11 cellular contexts compared by ENCODE assay signal in genomic region chr2:202039278-202040100, GRCh38. TPM values are rescaled to one million over a fixed set of nuclear protein-coding genes. Genes with fewer than 3 reads are reported as not detected.
DNase-seq lines count a peak whose midpoint lies in the region; ATAC-seq, FAIRE-seq and TF ChIP-seq lines count a peak whose summit lies in the region.
"Had no signal": no experiment of that assay in that cellular context is flagged by ENCODE, and none has a peak within 500 bp of the region (broad histone marks: within the 10 kb centered on the region; RNA-seq: fewer than 3 reads in every experiment).

No MANE protein-coding gene starts in this region.

- intact Hi-C loops in body of pancreas (cut with DNase I): no loop called here

- H3K27ac Mint-ChIP-seq in T-helper 17 cell: no peak overlapping the region
- H3K27ac Mint-ChIP-seq: dendritic cell treated with granulocyte-macrophage colony-stimulating factor and Interleukin-4, amounts not matched to agents 40 ng/mL and 50 ng/mL, for 4 days had no signal

- WGBS in gastroesophageal sphincter (ENCODE audit: low coverage in 1 of 2), 2 donors: 23 to 25% methylated on average over 13 of the region's 13 CpGs
- 11 to 30% (median 28%) methylated on average over 13 of the region's 13 CpGs for WGBS in small intestine, 3 donors
- WGBS in body of pancreas, 2 donors: 63 to 68% methylated on average over 13 of the region's 13 CpGs

- H3K4me1 ChIP-seq in gastroesophageal sphincter (peaks cover 3 to 60% (median 4%) of the 10 kb centered on the region in 3 donors), small intestine (ENCODE audit: control insufficient read depth in 2 of 2, insufficient read depth in 1 of 2, low read depth in 1 of 2, low read length in 1 of 2) (peaks cover 0 to 11% of the 10 kb centered on the region in 2 donors), body of pancreas (peaks cover 12% of the 10 kb centered on the region)

- H3K4me3 ChIP-seq in H7 (ENCODE audit: insufficient read depth, low read depth, low read length) (peak overlapping the region; percentile 16; the same call in 1 of the 2 replicates), gastroesophageal sphincter (peak overlapping the region; percentile 14 to 74), small intestine (ENCODE audit: low read depth in 1 of 2, low read length in 2 of 2) (no peak overlapping the region), body of pancreas (no peak overlapping the region)

- no peak for ATAC-seq in gastroesophageal sphincter
- no peak for ATAC-seq in T-helper 17 cell
- no peak for ATAC-seq in body of pancreas

- TF ChIP-seq CTCF in gastroesophageal sphincter (IDR thresholded peaks at IDR 0.05): no peak
- TF ChIP-seq CTCF in body of pancreas (IDR thresholded peaks at IDR 0.05): no peak

- no peak overlapping the region for H3K4me3 Mint-ChIP-seq in T-helper 17 cell
- H3K4me3 Mint-ChIP-seq: dendritic cell treated with granulocyte-macrophage colony-stimulating factor and Interleukin-4, amounts not matched to agents 40 ng/mL and 50 ng/mL, for 4 days had no signal

- no peak for TF ChIP-seq POLR2A in gastroesophageal sphincter (IDR thresholded peaks at IDR 0.05)
- TF ChIP-seq POLR2A in body of pancreas (IDR thresholded peaks at IDR 0.05): no peak

- FAIRE-seq in small intestine (lab: Jason Lieb, UNC): no peak

- H3K36me3 ChIP-seq in H7 (replicated peaks; ENCODE audit: control insufficient read depth, insufficient read depth, low read length): peaks cover 6% of the 10 kb centered on the region
- no peaks in the 10 kb centered on the region for H3K36me3 ChIP-seq in gastroesophageal sphincter
- H3K36me3 ChIP-seq in small intestine (ENCODE audit: control insufficient read depth in 2 of 2, insufficient read depth in 2 of 2, low read length in 2 of 2): no peaks in the 10 kb centered on the region
- no peaks in the 10 kb centered on the region for H3K36me3 ChIP-seq in body of pancreas (replicated peaks in 1 of 2; ENCODE audit: insufficient read depth in 1 of 2, low read depth in 2 of 2)

- peaks cover 3% of the 10 kb centered on the region for H3K36me3 Mint-ChIP-seq in T-helper 17 cell (ENCODE audit: low read depth)

- DNase-seq in H7 (no peak), NCI-H524 treated with DMSO at 0.1 percent for 48 hours (lab: John Stamatoyannopoulos, UW) (peak; percentile 65), small intestine (peak; percentile 44), T-helper 17 cell (no peak), NCI-H446 treated with DMSO at 0.1 percent for 48 hours (lab: John Stamatoyannopoulos, UW) (no peak), body of pancreas (no peak)
- DNase-seq: activated T-cell treated with anti-CD3 and anti-CD28 coated beads, Interleukin-2, amount 50 U/mL, for 48 hours; NCI-H774 had no signal

- H3K27me3 ChIP-seq in H7 (ENCODE audit: control insufficient read depth, insufficient read depth, low read length) (peaks cover 11% of the 10 kb centered on the region; the same call in 1 of the 2 replicates), gastroesophageal sphincter (no peaks in the 10 kb centered on the region), small intestine (ENCODE audit: control insufficient read depth in 2 of 2, insufficient read depth in 2 of 2, low read length in 2 of 2) (no peaks in the 10 kb centered on the region), body of pancreas (peaks cover 0 to 8% of the 10 kb centered on the region in 2 donors)

- H3K27ac ChIP-seq in gastroesophageal sphincter (peak overlapping the region; percentile 69 to 99 (median 88)), small intestine (ENCODE audit: low read depth in 1 of 2, low read length in 1 of 2) (peak overlapping the region; percentile 71 to 81), body of pancreas (no peak overlapping the region)
- H3K27ac ChIP-seq: parathyroid adenoma had no signal

- H3K9me3 ChIP-seq in gastroesophageal sphincter (no peaks in the 10 kb centered on the region), small intestine (ENCODE audit: control insufficient read depth, low read depth) (no peaks in the 10 kb centered on the region), T-helper 17 cell (ENCODE audit: control insufficient read depth, low read length, poor library complexity, severe bottlenecking) (no peaks in the 10 kb centered on the region), body of pancreas (no peaks in the 10 kb centered on the region)

- H3K27me3 Mint-ChIP-seq in T-helper 17 cell: peaks cover 46% of the 10 kb centered on the region

- H3K4me1 Mint-ChIP-seq in T-helper 17 cell: peaks cover 8% of the 10 kb centered on the region

- no peak for TF ChIP-seq EP300 in gastroesophageal sphincter (IDR thresholded peaks at IDR 0.05)

RNA-seq across cellular contexts. Expression of gene FZD7, which starts 5.8 kb away (rescaled TPM):
- total RNA-seq in H7 (2014; rRNA removed; shearing (Covaris generic)): 103 and 114 TPM in 2 replicates
- total RNA-seq in gastroesophageal sphincter (10 to 100 TPM; 15.9 to 55.4 (median 39.0) TPM), T-helper 17 cell (under 1 TPM; 0.30 to 0.31 TPM), body of pancreas (1 to 10 TPM in 1 of 2 donors, under 1 TPM in 1; 0.66 to 2.9 TPM)
- 10 to 100 TPM in 1 of 3 donors, 1 to 10 TPM in 2; 1.6 to 10.9 (median 1.6) TPM for polyA plus RNA-seq in small intestine

RNA-seq across cellular contexts. Expression of gene KIAA2012, which starts 33.6 kb away (rescaled TPM):
- not detected in 2 replicates for total RNA-seq in H7 (2014; rRNA removed; shearing (Covaris generic))
- total RNA-seq in gastroesophageal sphincter: not detected
- polyA plus RNA-seq in small intestine: under 1 TPM in 1 of 3 donors, not detected in 2; 0.07 TPM
- not detected for total RNA-seq in T-helper 17 cell
- total RNA-seq in body of pancreas: not detected

Comparison
In these comparisons a context has a peak if more than half of its experiments do, and no peak if none do; other contexts are left out.
1. DNase-seq: peak in NCI-H524 treated with DMSO at 0.1 percent for 48 hours (single experiment) and small intestine (single experiment); none in H7 (single experiment), T-helper 17 cell (0 of 3), NCI-H446 treated with DMSO at 0.1 percent for 48 hours (single experiment) and body of pancreas (0 of 4).
2. H3K4me3 ChIP-seq: peak in H7 (single experiment) and gastroesophageal sphincter (2 of 2); none in small intestine (0 of 2) and body of pancreas (0 of 2).
3. H3K27ac ChIP-seq: peak in gastroesophageal sphincter (4 of 4) and small intestine (2 of 2); none in body of pancreas (0 of 4).
4. RNA of gene FZD7, which starts 5.8 kb away (total RNA-seq): 103 to 114 TPM in H7 and 15.9 to 55.4 TPM in gastroesophageal sphincter; 0.66 to 2.9 TPM in body of pancreas and 0.30 to 0.31 TPM in T-helper 17 cell; every median in the first group is over 4 times any median in the second.